10 cellular contexts compared by ENCODE assay signal in genomic region chr13:67023088-67023893, GRCh38.
DNase-seq lines count a peak whose midpoint lies in the region; ATAC-seq, FAIRE-seq and TF ChIP-seq lines count a peak whose summit lies in the region.
"Had no signal": no experiment of that assay in that cellular context is flagged by ENCODE, and none has a peak within 500 bp of the region (broad histone marks: within the 10 kb centered on the region; RNA-seq: fewer than 3 reads in every experiment).

No MANE protein-coding gene starts in this region.

- no peaks in the 10 kb centered on the region for H3K27me3 Mint-ChIP-seq in neural crest cell (ENCODE audit: low read depth)
- H3K27me3 Mint-ChIP-seq in CD4-positive, alpha-beta T cell: no peaks in the 10 kb centered on the region
- H3K27me3 Mint-ChIP-seq in activated naive CD4-positive, alpha-beta T cell treated with anti-CD3 and anti-CD28 coated beads, Interleukin-2, amount 10 ng/mL, durations not matched to agents 7 days and 5 days: no peaks in the 10 kb centered on the region

- no peak for TF ChIP-seq EP300 in ovary (IDR thresholded peaks at IDR 0.05)

- ATAC-seq in CD4-positive, alpha-beta T cell (ENCODE audit: poor library complexity): no peak
- ATAC-seq in HG02571 (IDR thresholded peaks at IDR 0.05; ENCODE audit: unreplicated experiment): no peak

- H3K27ac ChIP-seq in ovary: no peak overlapping the region
- no peak overlapping the region for H3K27ac ChIP-seq in CD4-positive, alpha-beta T cell (ENCODE audit: low read depth, low read length)

- no peaks in the 10 kb centered on the region for H3K9me3 Mint-ChIP-seq in neural crest cell
- H3K9me3 Mint-ChIP-seq in CD4-positive, alpha-beta T cell: no peaks in the 10 kb centered on the region
- no peaks in the 10 kb centered on the region for H3K9me3 Mint-ChIP-seq in activated naive CD4-positive, alpha-beta T cell treated with anti-CD3 and anti-CD28 coated beads, Interleukin-2, amount 10 ng/mL, durations not matched to agents 7 days and 5 days

- no peaks in the 10 kb centered on the region for H3K36me3 Mint-ChIP-seq in neural crest cell (ENCODE audit: low read depth)
- no peaks in the 10 kb centered on the region for H3K36me3 Mint-ChIP-seq in CD4-positive, alpha-beta T cell (ENCODE audit: low read depth)
- no peaks in the 10 kb centered on the region for H3K36me3 Mint-ChIP-seq in activated naive CD4-positive, alpha-beta T cell treated with anti-CD3 and anti-CD28 coated beads, Interleukin-2, amount 10 ng/mL, durations not matched to agents 7 days and 5 days

- TF ChIP-seq POLR2A in ovary (IDR thresholded peaks at IDR 0.05): no peak

- peak overlapping the region; percentile 30 for H3K27ac Mint-ChIP-seq in neural crest cell (ENCODE audit: unreplicated experiment)
- H3K27ac Mint-ChIP-seq in CD4-positive, alpha-beta T cell: no peak overlapping the region
- H3K27ac Mint-ChIP-seq in activated naive CD4-positive, alpha-beta T cell treated with anti-CD3 and anti-CD28 coated beads, Interleukin-2, amount 10 ng/mL, durations not matched to agents 7 days and 5 days: no peak overlapping the region

- H3K27me3 ChIP-seq in bronchial epithelial cell (ENCODE audit: control insufficient read depth, insufficient read depth, low read length) (no peaks in the 10 kb centered on the region), ovary (no peaks in the 10 kb centered on the region)
- H3K27me3 ChIP-seq in CD4-positive, alpha-beta T cell (ENCODE audit: control insufficient read depth, insufficient read depth, low read length): no peaks in the 10 kb centered on the region

- POLR2A ChIA-PET in CD4-positive, alpha-beta T cell (lab: Charles Lee): no interaction called here

- 26 to 29% (median 27%) methylated on average over 4 of the region's 4 CpGs for WGBS in ovary, 3 donors

- TF ChIP-seq CTCF in bronchial epithelial cell (IDR thresholded peaks at IDR 0.05; ENCODE audit: insufficient read depth, low read length, severe bottlenecking) (no peak), neural crest cell (conservative IDR thresholded peaks at IDR 0.05) (no peak), ovary (IDR thresholded peaks at IDR 0.05) (no peak)
- TF ChIP-seq CTCF in CD4-positive, alpha-beta T cell (IDR thresholded peaks at IDR 0.05): no peak

- CTCF ChIA-PET in CD4-positive, alpha-beta T cell (lab: Charles Lee): no interaction called here
- CTCF ChIA-PET in activated naive CD4-positive, alpha-beta T cell treated with anti-CD3 and anti-CD28 coated beads, Interleukin-2, amount 10 ng/mL, durations not matched to agents 7 days and 5 days (lab: Charles Lee): no interaction called here

- peaks cover 16% of the 10 kb centered on the region for H3K4me1 Mint-ChIP-seq in neural crest cell
- H3K4me1 Mint-ChIP-seq in CD4-positive, alpha-beta T cell (ENCODE audit: low read depth): peaks cover 13% of the 10 kb centered on the region
- no peaks in the 10 kb centered on the region for H3K4me1 Mint-ChIP-seq in activated naive CD4-positive, alpha-beta T cell treated with anti-CD3 and anti-CD28 coated beads, Interleukin-2, amount 10 ng/mL, durations not matched to agents 7 days and 5 days

- H3K4me1 ChIP-seq in ovary (ENCODE audit: insufficient read depth): no peaks in the 10 kb centered on the region

- DNase-seq in EL: peak; percentile 31
- DNase-seq in NCI-H2029 (lab: John Stamatoyannopoulos, UW): peak; percentile 40
- peak; percentile 77 for DNase-seq in bronchial epithelial cell (ENCODE audit: low read depth)
- no peak for DNase-seq in neural crest cell (ENCODE audit: low read depth, low spot score)
- DNase-seq in ovary: no peak
- DNase-seq in CD4-positive, alpha-beta T cell: no peak
- no peak for DNase-seq in activated naive CD4-positive, alpha-beta T cell treated with anti-CD3 and anti-CD28 coated beads, Interleukin-2, amount 10 ng/mL, durations not matched to agents 7 days and 5 days
- DNase-seq: activated naive CD4-positive, alpha-beta T cell; SHP77 treated with DMSO at 0.1 percent for 48 hours had no signal

- H3K36me3 ChIP-seq in bronchial epithelial cell (ENCODE audit: control insufficient read depth, insufficient read depth, low read length): no peaks in the 10 kb centered on the region
- no peaks in the 10 kb centered on the region for H3K36me3 ChIP-seq in ovary

- H3K4me3 ChIP-seq in bronchial epithelial cell (ENCODE audit: low read depth, low read length) (no peak overlapping the region), ovary (no peak overlapping the region)

- intact Hi-C loops in ovary (cut with DNase I): no loop called here
- intact Hi-C loops in CD4-positive, alpha-beta T cell (cut with DNase I, micrococcal nuclease): no loop called here

- H3K4me3 Mint-ChIP-seq in neural crest cell: no peak overlapping the region
- no peak overlapping the region for H3K4me3 Mint-ChIP-seq in CD4-positive, alpha-beta T cell
- no peak overlapping the region for H3K4me3 Mint-ChIP-seq in activated naive CD4-positive, alpha-beta T cell treated with anti-CD3 and anti-CD28 coated beads, Interleukin-2, amount 10 ng/mL, durations not matched to agents 7 days and 5 days

- no peaks in the 10 kb centered on the region for H3K9me3 ChIP-seq in ovary
- H3K9me3 ChIP-seq in CD4-positive, alpha-beta T cell (ENCODE audit: control insufficient read depth, low read length): no peaks in the 10 kb centered on the region

- FAIRE-seq in bronchial epithelial cell (lab: Jason Lieb, UNC): no peak

Comparison
In these comparisons a context has a peak if more than half of its experiments do, and no peak if none do; other contexts are left out.
1. DNase-seq: peak in EL (single experiment), NCI-H2029 (single experiment) and bronchial epithelial cell (single experiment); none in neural crest cell (single experiment), ovary (0 of 5), CD4-positive, alpha-beta T cell (0 of 10) and activated naive CD4-positive, alpha-beta T cell treated with anti-CD3 and anti-CD28 coated beads, Interleukin-2, amount 10 ng/mL, durations not matched to agents 7 days and 5 days (single experiment).